ENCODE assay signal across 17 cellular contexts in genomic region chrX:43734444-43734843, GRCh38.
A peak's percentile ranks its signal among the peaks of the same experiment; 100 is the strongest.
DNase-seq lines count a peak whose midpoint lies in the region; ATAC-seq, FAIRE-seq and TF ChIP-seq lines count a peak whose summit lies in the region.
"Had no signal": no experiment of that assay in that cellular context is flagged by ENCODE, and none has a peak within 500 bp of the region (broad histone marks: within the 10 kb centered on the region; RNA-seq: fewer than 3 reads in every experiment).

No MANE protein-coding gene starts in this region.

- H3K27ac Mint-ChIP-seq in T-helper 2 cell treated with Interferon-gamma antibody and Interleukin-4, amounts not matched to agents 5 μg/mL and 100 μg/mL, for 36 hours, result no peak overlapping the region
- H3K27ac Mint-ChIP-seq: CD8-positive, alpha-beta T cell had no signal

- peak; percentile 72 for FAIRE-seq in kidney (lab: Jason Lieb, UNC)

- H3K9me3 ChIP-seq in kidney (ENCODE audit: control insufficient read depth in 1 of 2, low read length in 2 of 2), result no peaks in the 10 kb centered on the region
- H3K9me3 ChIP-seq in mucosa of descending colon, result no peaks in the 10 kb centered on the region
- H3K9me3 ChIP-seq: BLaER1, HAP-1 had no signal

- H3K27ac ChIP-seq in kidney (ENCODE audit: low read depth in 2 of 2, low read length in 2 of 2), result no peak overlapping the region
- H3K27ac ChIP-seq: 22Rv1, BLaER1, GM23248, HL-60 had no signal

- peaks cover 17% of the 10 kb centered on the region for H3K36me3 Mint-ChIP-seq in T-helper 2 cell treated with Interferon-gamma antibody and Interleukin-4, amounts not matched to agents 5 μg/mL and 100 μg/mL, for 36 hours (ENCODE audit: low read depth)
- H3K36me3 Mint-ChIP-seq: CD8-positive, alpha-beta T cell had no signal

- H3K4me3 ChIP-seq in kidney (ENCODE audit: low read length in 2 of 2) (no peak overlapping the region), mucosa of descending colon (no peak overlapping the region)
- H3K4me3 ChIP-seq: BLaER1, GM23248, HAP-1 had no signal

- H3K36me3 ChIP-seq in kidney (ENCODE audit: control insufficient read depth in 1 of 2, insufficient read depth in 2 of 2, low read length in 2 of 2), result peaks cover 5 to 7% of the 10 kb centered on the region in 2 donors
- H3K36me3 ChIP-seq in mucosa of descending colon (ENCODE audit: low read depth), result no peaks in the 10 kb centered on the region
- H3K36me3 ChIP-seq: BLaER1, HAP-1 had no signal

- H3K27me3 Mint-ChIP-seq in T-helper 2 cell treated with Interferon-gamma antibody and Interleukin-4, amounts not matched to agents 5 μg/mL and 100 μg/mL, for 36 hours (ENCODE audit: low read depth), result no peaks in the 10 kb centered on the region

- H3K9me3 Mint-ChIP-seq in T-helper 2 cell treated with Interferon-gamma antibody and Interleukin-4, amounts not matched to agents 5 μg/mL and 100 μg/mL, for 36 hours, result no peaks in the 10 kb centered on the region
- H3K9me3 Mint-ChIP-seq: CD8-positive, alpha-beta T cell had no signal

- H3K4me1 Mint-ChIP-seq in T-helper 2 cell treated with Interferon-gamma antibody and Interleukin-4, amounts not matched to agents 5 μg/mL and 100 μg/mL, for 36 hours (ENCODE audit: low read depth), result peaks cover 7% of the 10 kb centered on the region

- no peak for DNase-seq in T-helper 2 cell treated with Interferon-gamma antibody and Interleukin-4, amounts not matched to agents 5 μg/mL and 100 μg/mL, for 36 hours (ENCODE audit: low spot score)
- no peak for DNase-seq in T-helper 2 cell
- DNase-seq in kidney, result no peak
- peak in 1 of 3 donors; percentile 26 for DNase-seq in mucosa of descending colon
- DNase-seq: Calu3; CD8-positive, alpha-beta T cell; DMS79 treated with DMSO at 0.1 percent for 48 hours; GF-D8; GM23248; IMR-90 had no signal

- H3K4me1 ChIP-seq in kidney (ENCODE audit: control insufficient read depth in 1 of 2, insufficient read depth in 1 of 2, low read depth in 1 of 2, low read length in 2 of 2), result peaks cover 0 to 4% of the 10 kb centered on the region in 2 donors
- no peaks in the 10 kb centered on the region for H3K4me1 ChIP-seq in mucosa of descending colon (ENCODE audit: low read depth)
- H3K4me1 ChIP-seq: BLaER1, HAP-1 had no signal

- ATAC-seq in mucosa of descending colon (peak; percentile 88), GM18502 (IDR thresholded peaks at IDR 0.05; ENCODE audit: poor library complexity, unreplicated experiment) (no peak), GM21360 (IDR thresholded peaks at IDR 0.05; ENCODE audit: unreplicated experiment) (no peak), GM21786 (IDR thresholded peaks at IDR 0.05; ENCODE audit: unreplicated experiment) (no peak)
- ATAC-seq: CD8-positive, alpha-beta T cell had no signal

- no peak overlapping the region for H3K9ac ChIP-seq in kidney (ENCODE audit: low read length in 2 of 2)
- H3K9ac ChIP-seq: BLaER1, GM23248 had no signal

- intact Hi-C loops in kidney (cut with DNase I), result no loop called here
- intact Hi-C loops in mucosa of descending colon (cut with DNase I, micrococcal nuclease), result no loop called here

- peak overlapping the region; percentile 24 for H3K4me3 Mint-ChIP-seq in T-helper 2 cell treated with Interferon-gamma antibody and Interleukin-4, amounts not matched to agents 5 μg/mL and 100 μg/mL, for 36 hours
- H3K4me3 Mint-ChIP-seq: CD8-positive, alpha-beta T cell had no signal

- TF ChIP-seq CTCF in kidney (IDR thresholded peaks at IDR 0.05; ENCODE audit: borderline replicate concordance, extremely low read depth, insufficient read depth), result no peak
- TF ChIP-seq CTCF in mucosa of descending colon (IDR thresholded peaks at IDR 0.05), result no peak
